ENCODE assay signal across 37 cellular contexts in the genomic region with DNA sequence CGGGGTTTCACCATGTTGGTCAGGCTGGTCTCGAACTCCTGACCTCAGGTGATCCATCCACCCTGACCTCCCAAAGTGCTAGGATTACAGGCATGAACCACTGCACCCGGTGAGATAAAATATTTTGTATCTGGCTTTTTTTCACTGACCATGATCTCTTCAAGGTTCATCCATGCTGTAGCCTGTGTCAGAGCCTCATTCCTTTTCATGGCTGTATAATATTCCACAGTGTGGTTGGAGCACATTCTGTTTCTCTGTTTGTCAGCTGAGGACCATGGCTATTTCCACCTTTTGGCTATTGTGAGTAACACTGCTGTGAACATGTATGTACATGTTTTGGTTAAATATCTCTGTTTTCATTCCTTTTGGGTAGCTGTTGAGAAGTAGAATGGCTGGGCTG.
DNase-seq lines count a peak whose midpoint lies in the region; ATAC-seq, FAIRE-seq and TF ChIP-seq lines count a peak whose summit lies in the region.
"Had no signal": no experiment of that assay in that cellular context is flagged by ENCODE, and none has a peak within 500 bp of the region (broad histone marks: within the 10 kb centered on the region; RNA-seq: fewer than 3 reads in every experiment).

No MANE protein-coding gene starts in this region.

- intact Hi-C loops in K562 (cut with micrococcal nuclease): no loop called here

- H3K9me3 Mint-ChIP-seq in endodermal cell: peaks cover 4% of the 10 kb centered on the region

- CTCF ChIA-PET in HEK293 (lab: Yijun Ruan, JAX) (no interaction called here), K562 (lab: Yijun Ruan, JAX; ENCODE audit: low intra/inter-chr PET ratio) (no interaction called here), H1 (lab: Charles Lee; ENCODE audit: partially characterized antibody) (no interaction called here)

- DNase-seq in K562 (ENCODE audit: extremely low read depth in 1 of 4, low spot score in 3 of 4): no peak
- DNase-seq in H1 (ENCODE audit: low read depth in 1 of 2, low spot score in 2 of 2): no peak
- peak; percentile 1 for DNase-seq in endodermal cell
- DNase-seq in germinal center (ENCODE audit: low spot score): no peak
- no peak for DNase-seq in iPS-NIHi7 (ENCODE audit: extremely low spot score)
- DNase-seq: 8988T; ACHN; AML-193; BE2C; C1 segment of cervical spinal cord; Caco-2; Calu3; CD4-positive, alpha-beta memory T cell; CD4-positive, alpha-beta T cell; CD4-positive, CD25-positive, alpha-beta regulatory T cell; CD8-positive, alpha-beta memory T cell; CD8-positive, alpha-beta T cell; COR-L47; DMS 273 treated with DMSO at 0.1 percent for 48 hours; DMS153; DMS53; DMS79; DMS79 treated with DMSO at 0.1 percent for 48 hours; DND-41; EL had no signal

- H3K79me1 ChIP-seq in H1 (ENCODE audit: low read depth, low read length): no peaks in the 10 kb centered on the region

- H4K91ac ChIP-seq in H1 (replicated peaks; ENCODE audit: insufficient read length, low read length): no peak overlapping the region

- H2AFZ ChIP-seq in K562 (ENCODE audit: low read depth, low read length) (no peak overlapping the region), H1 (ENCODE audit: low read length) (no peak overlapping the region)

- H4K8ac ChIP-seq in H1 (ENCODE audit: extremely low read depth, insufficient read depth, low read length): no peak overlapping the region

- TF ChIP-seq RAD21 in K562 (CRISPR knock-in tag; conservative IDR thresholded peaks at IDR 0.05 in 1 of 2, IDR thresholded peaks at IDR 0.05 in 1 of 2): no peak
- no peak for TF ChIP-seq RAD21 in H1 (IDR thresholded peaks at IDR 0.05 in 1 of 2, conservative IDR thresholded peaks at IDR 0.05 in 1 of 2; ENCODE audit: low read depth in 2 of 2, low read length in 2 of 2)

- H3K27me3 ChIP-seq in K562 (ENCODE audit: control insufficient read depth in 2 of 2, insufficient read depth in 2 of 2, low read length in 2 of 2): peaks cover 0 to 4% of the 10 kb centered on the region in 2 experiments; a peak in 1 of 5 replicates
- H3K27me3 ChIP-seq in H1 (replicated peaks in 1 of 4; ENCODE audit: control insufficient read depth in 3 of 4, extremely low read depth in 1 of 4, insufficient read depth in 3 of 4, low read length in 3 of 4): peaks cover 0 to 2% (median 0%) of the 10 kb centered on the region in 4 experiments; a peak in 1 of 7 replicates
- no peaks in the 10 kb centered on the region for H3K27me3 ChIP-seq in endodermal cell (ENCODE audit: control insufficient read depth, insufficient read depth, low read length, poor library complexity, severe bottlenecking)
- H3K27me3 ChIP-seq: BE2C; BLaER1; BLaER1 treated with 17β-estradiol and CSF1 and Interleukin-3, amounts not matched to agents 10 nM and 100 nM had no signal

- no peak overlapping the region for H3K56ac ChIP-seq in H1 (replicated peaks; ENCODE audit: insufficient read length, low read depth, low read length)

- H3K4me1 ChIP-seq in HEK293 (ENCODE audit: control insufficient read depth, insufficient read depth, low read length) (no peaks in the 10 kb centered on the region), K562 (replicated peaks in 1 of 2; ENCODE audit: control insufficient read depth in 2 of 2, insufficient read depth in 2 of 2, low read length in 2 of 2) (no peaks in the 10 kb centered on the region), H1 (replicated peaks in 1 of 4; ENCODE audit: control insufficient read depth in 3 of 4, insufficient read depth in 4 of 4, low read length in 3 of 4) (0 out of 7 replicates have a peak, but pooled peaks cover 0 to 3% (median 0%) of the 10 kb centered on the region in 4 experiments), endodermal cell (ENCODE audit: control insufficient read depth, insufficient read depth, low read length) (no peaks in the 10 kb centered on the region)
- H3K4me1 ChIP-seq: A549; BE2C; BLaER1; BLaER1 treated with 17β-estradiol and CSF1 and Interleukin-3, amounts not matched to agents 10 nM and 100 nM; Caco-2 had no signal

- no peak overlapping the region for H3K4ac ChIP-seq in H1 (replicated peaks; ENCODE audit: insufficient read length, low read depth, low read length)

- H2BK5ac ChIP-seq in H1 (ENCODE audit: low read depth, low read length): no peak overlapping the region

- in situ Hi-C loops in K562 (cut with MboI): no loop called here

- H3K23ac ChIP-seq in H1 (ENCODE audit: insufficient read length): no peak overlapping the region

- no peak overlapping the region for H3K18ac ChIP-seq in H1 (ENCODE audit: extremely low read depth, low read length)

- no peaks in the 10 kb centered on the region for H3K27me3 Mint-ChIP-seq in endodermal cell (ENCODE audit: insufficient read depth)
- H3K27me3 Mint-ChIP-seq: B cell had no signal

- no peak overlapping the region for H3K4me2 ChIP-seq in K562 (ENCODE audit: insufficient read depth, low read length)
- H3K4me2 ChIP-seq in H1 (ENCODE audit: insufficient read depth in 1 of 2, low read depth in 2 of 2, low read length in 2 of 2): no peak overlapping the region
- H3K4me2 ChIP-seq: A549; BLaER1; BLaER1 treated with 17β-estradiol and CSF1 and Interleukin-3, amounts not matched to agents 10 nM and 100 nM had no signal

- no peak overlapping the region for H3K14ac ChIP-seq in H1 (ENCODE audit: insufficient read length)

- H3K79me2 ChIP-seq in K562 (ENCODE audit: control insufficient read depth, insufficient read depth, low read length) (no peaks in the 10 kb centered on the region), H1 (ENCODE audit: control insufficient read depth in 1 of 2, insufficient read depth in 2 of 2, low read length in 2 of 2) (no peaks in the 10 kb centered on the region)

- H3K36me3 ChIP-seq in HEK293 (ENCODE audit: control insufficient read depth in 2 of 2, insufficient read depth in 1 of 2, low read length in 2 of 2) (no peaks in the 10 kb centered on the region), K562 (ENCODE audit: control insufficient read depth, insufficient read depth, low read length) (no peaks in the 10 kb centered on the region), H1 (ENCODE audit: control insufficient read depth in 2 of 4, insufficient read depth in 4 of 4, low read length in 3 of 4) (no peaks in the 10 kb centered on the region), endodermal cell (ENCODE audit: control insufficient read depth, insufficient read depth, low read length) (no peaks in the 10 kb centered on the region)
- H3K36me3 ChIP-seq: BE2C; BLaER1; BLaER1 treated with 17β-estradiol and CSF1 and Interleukin-3, amounts not matched to agents 10 nM and 100 nM had no signal

- TF ChIP-seq POLR2A in K562 (conservative IDR thresholded peaks at IDR 0.05): no peak
- no peak for TF ChIP-seq POLR2A in H1 (IDR thresholded peaks at IDR 0.05; ENCODE audit: control extremely low read depth in 1 of 2, low read depth in 2 of 2, low read length in 2 of 2)

- H2BK12ac ChIP-seq in H1 (ENCODE audit: low read depth, low read length): no peak overlapping the region

- H3K4me1 Mint-ChIP-seq in endodermal cell: no peaks in the 10 kb centered on the region
- H3K4me1 Mint-ChIP-seq: B cell, CD14-positive monocyte had no signal

- H3K27ac ChIP-seq in HEK293 (ENCODE audit: extremely low read depth, low read depth, low read length) (no peak overlapping the region), K562 (ENCODE audit: extremely low read depth, low read depth, low read length) (no peak overlapping the region), H1 (ENCODE audit: low read depth, low read length) (no peak overlapping the region), endodermal cell (ENCODE audit: low read depth, low read length) (no peak overlapping the region)
- H3K27ac ChIP-seq: 22Rv1; A549; BLaER1; BLaER1 treated with 17β-estradiol and CSF1 and Interleukin-3, amounts not matched to agents 10 nM and 100 nM; C4-2B had no signal

- POLR2A ChIA-PET in HEK293 (lab: Yijun Ruan, JAX): no interaction called here
- POLR2A ChIA-PET in K562 (lab: Yijun Ruan, JAX): no interaction called here
- POLR2A ChIA-PET in H1 (lab: Charles Lee; ENCODE audit: partially characterized antibody): no interaction called here

- no peak overlapping the region for H2BK120ac ChIP-seq in H1 (replicated peaks; ENCODE audit: low read depth, low read length)

- no peak for TF ChIP-seq CTCF in HEK293 (tag by site-specific recombination; IDR thresholded peaks at IDR 0.05)
- no peak for TF ChIP-seq CTCF in K562 (IDR thresholded peaks at IDR 0.05 in 2 of 3, conservative IDR thresholded peaks at IDR 0.05 in 1 of 3; ENCODE audit: insufficient read depth in 2 of 3, low read depth in 1 of 3, low read length in 3 of 3)
- TF ChIP-seq CTCF in H1 (IDR thresholded peaks at IDR 0.05; ENCODE audit: control extremely low read depth in 1 of 3, insufficient read depth in 1 of 3, low read depth in 1 of 3, low read length in 3 of 3): no peak
- no peak for TF ChIP-seq CTCF in endodermal cell (conservative IDR thresholded peaks at IDR 0.05)

- H3K9ac ChIP-seq in K562 (ENCODE audit: insufficient read depth in 1 of 2, low read depth in 2 of 2, low read length in 2 of 2) (no peak overlapping the region), H1 (replicated peaks in 1 of 4; ENCODE audit: extremely low read depth in 1 of 4, low read depth in 3 of 4, low read length in 3 of 4) (no peak overlapping the region), endodermal cell (ENCODE audit: extremely low read depth, low read length, poor library complexity, severe bottlenecking) (no peak overlapping the region)
- H3K9ac ChIP-seq: BLaER1; BLaER1 treated with 17β-estradiol and CSF1 and Interleukin-3, amounts not matched to agents 10 nM and 100 nM had no signal

- H3K4me3 ChIP-seq in HEK293 (ENCODE audit: low read depth, low read length) (no peak overlapping the region), K562 (no peak overlapping the region), H1 (ENCODE audit: extremely low read depth in 1 of 4, insufficient read depth in 2 of 4, low read depth in 3 of 4, low read length in 4 of 4) (no peak overlapping the region), endodermal cell (ENCODE audit: low read length) (no peak overlapping the region)
- H3K4me3 ChIP-seq: A549; BLaER1; BLaER1 treated with 17β-estradiol and CSF1 and Interleukin-3, amounts not matched to agents 10 nM and 100 nM had no signal

- TF ChIP-seq EP300 in K562 (IDR thresholded peaks at IDR 0.05; ENCODE audit: low read length): no peak
- no peak for TF ChIP-seq EP300 in H1 (IDR thresholded peaks at IDR 0.05; ENCODE audit: borderline replicate concordance in 1 of 2, low read depth in 2 of 2, low read length in 2 of 2)

- no peak overlapping the region for H2AK5ac ChIP-seq in H1 (ENCODE audit: low read depth, low read length)

- H4K20me1 ChIP-seq in K562 (replicated peaks; ENCODE audit: control insufficient read depth, insufficient read depth, low read length) (no peaks in the 10 kb centered on the region), H1 (replicated peaks in 1 of 2; ENCODE audit: control insufficient read depth in 1 of 2, insufficient read depth in 2 of 2, low read length in 2 of 2) (no peaks in the 10 kb centered on the region)
- H4K20me1 ChIP-seq: BLaER1; BLaER1 treated with 17β-estradiol and CSF1 and Interleukin-3, amounts not matched to agents 10 nM and 100 nM had no signal

- FAIRE-seq in K562 (lab: Jason Lieb, UNC): no peak
- FAIRE-seq in H1 (lab: Jason Lieb, UNC): no peak
- FAIRE-seq: A204.1, A549, D721Med had no signal

- H3K9me1 ChIP-seq in K562 (ENCODE audit: control insufficient read depth, insufficient read depth, low read length): no peaks in the 10 kb centered on the region

- 0% methylated on average over 3 of the region's 3 CpGs for WGBS in K562 (ENCODE audit: insufficient coverage, low coverage, missing lambda C conversion rate)
- 91% methylated on average over 3 of the region's 3 CpGs; no CpG with 5 or more reads in 1 of the 2 experiments for WGBS in H1 (ENCODE audit: extremely low coverage in 1 of 2, insufficient coverage in 1 of 2, insufficient read length in 1 of 2, insufficient replicate concordance in 2 of 2, low coverage in 1 of 2, low lambda C conversion rate in 2 of 2, missing lambda C conversion rate in 1 of 2), 2 experiments
- WGBS in endodermal cell (ENCODE audit: insufficient coverage in 1 of 2, insufficient read length in 1 of 2), 2 experiments: 80 to 95% methylated on average over 2 to 3 of the region's 3 CpGs

- H2BK15ac ChIP-seq in H1 (ENCODE audit: low read length): no peak overlapping the region

- no peak for ATAC-seq in K562
- no peak for ATAC-seq in GM19324 (IDR thresholded peaks at IDR 0.05; ENCODE audit: low FRiP score, unreplicated experiment)
- ATAC-seq in HG03342 (IDR thresholded peaks at IDR 0.05; ENCODE audit: unreplicated experiment): no peak
- ATAC-seq: A549; CD8-positive, alpha-beta T cell had no signal

- BruUV-seq in K562 (replicated peaks; lab: Mats Ljungman, UMichigan): no TSS peak

- no peak overlapping the region for H3K4me3 Mint-ChIP-seq in endodermal cell
- H3K4me3 Mint-ChIP-seq: B cell; CD14-positive monocyte; CD4-positive, alpha-beta memory T cell; CD4-positive, alpha-beta T cell; CD4-positive, CD25-positive, alpha-beta regulatory T cell; CD8-positive, alpha-beta T cell had no signal

- H3K9me3 ChIP-seq in HEK293 (ENCODE audit: control insufficient read depth, insufficient read depth, low read depth, low read length) (no peaks in the 10 kb centered on the region), K562 (replicated peaks; ENCODE audit: control insufficient read depth, insufficient read depth, low read depth, low read length) (no peaks in the 10 kb centered on the region), H1 (ENCODE audit: insufficient read depth in 2 of 2, low read depth in 1 of 2, low read length in 1 of 2) (no peaks in the 10 kb centered on the region), endodermal cell (ENCODE audit: control insufficient read depth, low read length) (no peaks in the 10 kb centered on the region)
- H3K9me3 ChIP-seq: A549, BE2C, BLaER1, Caco-2 had no signal

- no peaks in the 10 kb centered on the region; the same call in 1 of the 2 replicates for H3K23me2 ChIP-seq in H1 (ENCODE audit: low read depth, low read length)

- no peak overlapping the region for H4K5ac ChIP-seq in H1 (ENCODE audit: insufficient read length, low read depth, low read length)

- 0 out of 2 replicates have a peak overlapping the region, but pooled peaks have one; percentile 34 for H2BK20ac ChIP-seq in H1 (ENCODE audit: low read length)

- H3K36me3 Mint-ChIP-seq in endodermal cell (ENCODE audit: low read depth): no peaks in the 10 kb centered on the region
- H3K36me3 Mint-ChIP-seq: CD14-positive monocyte; CD4-positive, alpha-beta memory T cell; CD4-positive, CD25-positive, alpha-beta regulatory T cell; CD8-positive, alpha-beta memory T cell; CD8-positive, alpha-beta T cell had no signal

- H3K27ac Mint-ChIP-seq in endodermal cell: no peak overlapping the region
- H3K27ac Mint-ChIP-seq: B cell; CD14-positive monocyte; CD4-positive, alpha-beta memory T cell; CD4-positive, alpha-beta T cell; CD8-positive, alpha-beta memory T cell; CD8-positive, alpha-beta T cell had no signal
